Comparison of ENCODE assay signal across 9 cellular contexts in the genomic region with DNA sequence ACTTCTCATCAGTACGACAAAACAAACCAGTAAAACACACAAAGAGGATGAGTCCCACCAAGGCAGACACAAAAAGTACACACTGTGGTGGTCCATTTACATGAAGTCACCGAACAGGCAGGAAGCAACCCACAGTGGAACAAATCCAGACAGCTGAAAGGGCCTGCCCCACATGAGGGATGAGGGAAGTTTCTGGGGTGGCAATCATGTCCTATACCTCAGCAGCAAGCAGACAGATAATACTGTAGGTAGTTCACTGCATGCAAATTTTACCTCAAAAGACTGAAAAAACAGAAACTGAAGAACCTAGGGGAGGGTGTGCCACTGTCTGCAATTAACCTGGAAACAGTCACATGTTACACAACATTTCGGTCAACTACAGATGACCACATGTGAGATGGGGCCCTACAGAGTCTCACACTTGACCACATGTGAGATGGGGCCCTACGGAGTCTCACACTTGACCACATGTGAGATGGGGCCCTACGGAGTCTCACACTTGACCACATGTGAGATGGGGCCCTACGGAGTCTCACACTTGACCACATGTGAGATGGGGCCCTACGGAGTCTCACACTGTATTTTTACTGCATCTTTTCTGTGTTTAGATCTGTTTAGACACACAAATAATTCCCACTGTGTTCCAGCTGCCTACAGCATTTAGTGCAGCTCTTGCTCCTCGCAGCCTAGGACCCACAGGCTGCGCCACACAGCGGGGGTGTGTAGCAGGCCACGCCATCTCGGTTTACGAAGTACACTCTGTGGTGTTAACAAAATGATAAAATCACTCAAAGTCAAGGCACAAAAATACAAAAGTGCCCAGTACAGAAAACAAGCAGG. TPM values are rescaled to one million over a fixed set of nuclear protein-coding genes. Genes with fewer than 3 reads are reported as not detected.
A peak's percentile ranks its signal among the peaks of the same experiment; 100 is the strongest.
DNase-seq lines count a peak whose midpoint lies in the region; ATAC-seq and TF ChIP-seq lines count a peak whose summit lies in the region.
"Had no signal": no experiment of that assay in that cellular context is flagged by ENCODE, and none has a peak within 500 bp of the region (broad histone marks: within the 10 kb centered on the region; RNA-seq: fewer than 3 reads in every experiment).

No MANE protein-coding gene starts in this region.

- peaks cover 37% of the 10 kb centered on the region for H3K36me3 Mint-ChIP-seq in central memory CD8-positive, alpha-beta T cell (ENCODE audit: insufficient read depth)

- peaks cover 0 to 65% (median 40%) of the 10 kb centered on the region in 4 donors for H3K36me3 ChIP-seq in upper lobe of left lung

- intact Hi-C loops in Right ventricle myocardium inferior (cut with DNase I), result no loop called here
- intact Hi-C loops in Right ventricle myocardium superior (cut with DNase I), result no loop called here

- H3K4me1 ChIP-seq in upper lobe of left lung, result peaks cover 0 to 5% (median 0%) of the 10 kb centered on the region in 4 donors

- H3K27me3 ChIP-seq in upper lobe of left lung, result no peaks in the 10 kb centered on the region

- H3K4me3 ChIP-seq in upper lobe of left lung, result no peak overlapping the region

- no peak for DNase-seq in Right ventricle myocardium inferior (ENCODE audit: missing footprints)
- DNase-seq in Right ventricle myocardium superior, result no peak
- no peak for DNase-seq in central memory CD8-positive, alpha-beta T cell (ENCODE audit: low spot score in 2 of 2)
- no peak for DNase-seq in upper lobe of left lung
- no peak for DNase-seq in superior temporal gyrus (ENCODE audit: extremely low spot score)
- DNase-seq in COLO668 (lab: John Stamatoyannopoulos, UW; ENCODE audit: unreplicated experiment), result no peak
- no peak for DNase-seq in NCI-H82 (lab: John Stamatoyannopoulos, UW)
- DNase-seq: DMS 273 treated with DMSO at 0.1 percent for 48 hours had no signal

- no peak for TF ChIP-seq CTCF in upper lobe of left lung (IDR thresholded peaks at IDR 0.05)

- ATAC-seq in Right ventricle myocardium inferior (peak; percentile 30), Right ventricle myocardium superior (ENCODE audit: poor library complexity) (no peak), HG03045 (IDR thresholded peaks at IDR 0.05; ENCODE audit: unreplicated experiment) (peak; percentile 81), upper lobe of left lung (ENCODE audit: low FRiP score in 2 of 2) (no peak)
- peak; percentile 66 for ATAC-seq in central memory CD8-positive, alpha-beta T cell (replicated peaks; ENCODE audit: extremely low read depth, poor library complexity, severe bottlenecking)

- H3K27ac Mint-ChIP-seq in central memory CD8-positive, alpha-beta T cell (ENCODE audit: low read depth), result peak overlapping the region; percentile 70

- no peaks in the 10 kb centered on the region for H3K27me3 Mint-ChIP-seq in central memory CD8-positive, alpha-beta T cell

- TF ChIP-seq POLR2A in upper lobe of left lung (IDR thresholded peaks at IDR 0.05), result no peak

- H3K4me3 Mint-ChIP-seq in central memory CD8-positive, alpha-beta T cell, result peak overlapping the region; percentile 79

- WGBS in upper lobe of left lung, 2 donors, result 72 to 76% methylated on average over 12 to 13 of the region's 13 CpGs

- H3K27ac ChIP-seq in upper lobe of left lung, result peak overlapping the region in 3 of 4 donors; percentile 24 to 72 (median 63)

- no peaks in the 10 kb centered on the region for H3K9me3 Mint-ChIP-seq in central memory CD8-positive, alpha-beta T cell

- no peak for TF ChIP-seq EP300 in upper lobe of left lung (IDR thresholded peaks at IDR 0.05)

- H3K9me3 ChIP-seq in upper lobe of left lung, result no peaks in the 10 kb centered on the region

- peaks cover 55% of the 10 kb centered on the region for H3K4me1 Mint-ChIP-seq in central memory CD8-positive, alpha-beta T cell

RNA-seq across cellular contexts. Expression of gene PCID2, which starts 22.2 kb away (rescaled TPM):
- total RNA-seq in Right ventricle myocardium inferior (57.2 TPM), Right ventricle myocardium superior (54.4 TPM), upper lobe of left lung (10 to 100 TPM; 30.7 to 62.5 (median 37.1) TPM)

RNA-seq across cellular contexts. Expression of gene CUL4A, which starts 23.1 kb away (rescaled TPM):
- total RNA-seq in Right ventricle myocardium inferior (143 TPM), Right ventricle myocardium superior (141 TPM), upper lobe of left lung (100 to 1,000 TPM in 4 of 6 donors, 10 to 100 TPM in 2; 54.4 to 346 (median 129) TPM)

RNA-seq across cellular contexts. Expression of gene PROZ, which starts 27.8 kb away (rescaled TPM):
- total RNA-seq in Right ventricle myocardium inferior (not detected), Right ventricle myocardium superior (not detected), upper lobe of left lung (not detected)

Comparison
In these comparisons a context has a peak if more than half of its experiments do, and no peak if none do; other contexts are left out.
1. ATAC-seq: peak in Right ventricle myocardium inferior (single experiment), HG03045 (single experiment) and central memory CD8-positive, alpha-beta T cell (single experiment); none in Right ventricle myocardium superior (single experiment) and upper lobe of left lung (0 of 2).